Comparison of ENCODE assay signal across 11 cellular contexts in the genomic region with DNA sequence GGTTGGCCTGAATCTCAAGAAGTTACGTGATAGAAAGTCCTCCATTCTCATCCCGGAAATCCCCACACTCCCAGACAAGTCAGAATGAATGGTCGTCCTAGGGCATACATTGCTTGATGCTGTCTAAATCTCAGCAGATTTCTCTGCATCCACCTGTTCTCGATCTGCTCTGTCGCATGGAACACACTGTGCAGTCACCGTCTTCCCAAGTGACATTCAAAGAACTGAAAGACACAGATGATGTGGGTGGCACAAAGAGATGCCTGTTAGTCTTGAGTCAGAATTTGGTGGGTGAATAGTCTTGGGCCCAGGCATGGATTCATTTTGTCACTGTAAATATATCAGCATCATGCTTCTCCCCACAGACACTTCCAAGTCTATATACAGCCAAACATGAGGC. TPM values are rescaled to one million over a fixed set of nuclear protein-coding genes. Genes with fewer than 3 reads are reported as not detected.
"Had no signal": no experiment of that assay in that cellular context is flagged by ENCODE, and none has a peak within 500 bp of the region (broad histone marks: within the 10 kb centered on the region; RNA-seq: fewer than 3 reads in every experiment).

No MANE protein-coding gene starts in this region.

- H2AFZ ChIP-seq: GM23248, GM23338 had no signal

- H3K9me3 ChIP-seq: HAP-1 had no signal

- H3K4me3 Mint-ChIP-seq: GM23338, H9, HFFc6 had no signal

- FAIRE-seq: H54 had no signal

- DNase-seq: GM23248, GOT3, H7, H9, HCEC 1CT, HFFc6 had no signal

- H3K4me1 ChIP-seq: HAP-1 had no signal

- H3K4me1 Mint-ChIP-seq: GM23338 had no signal

- H3K9ac ChIP-seq: GM23248 had no signal

- H3K4me3 ChIP-seq: GM23248, GM23338, HAP-1 had no signal

- H3K36me3 ChIP-seq: HAP-1 had no signal

- H3K9me3 Mint-ChIP-seq: GM23338, H9, HFFc6 had no signal

- H3K27ac ChIP-seq: GM23248 had no signal

- ATAC-seq: GM23338, HCT116 had no signal

- H3K27ac Mint-ChIP-seq: GM23338, H9, HFFc6 had no signal

- H3K4me2 ChIP-seq: GM23338 had no signal

RNA-seq across cellular contexts. Expression of a gene that starts 0.5 kb away (rescaled TPM):
- total RNA-seq: GM23248, GM23338, H4, H7, H9, HFFc6 had no signal
- polyA plus RNA-seq: GM23248, GM23338 had no signal

RNA-seq across cellular contexts. Expression of a gene that starts 5.3 kb away (rescaled TPM):
- total RNA-seq: GM23248, GM23338, H4, H7, H9, HFFc6 had no signal
- polyA plus RNA-seq: GM23248, GM23338 had no signal

RNA-seq across cellular contexts. Expression of a gene that starts 6.1 kb away (rescaled TPM):
- total RNA-seq: GM23248, GM23338, H4, H7, H9, HFFc6 had no signal
- polyA plus RNA-seq: GM23248, GM23338 had no signal

RNA-seq across cellular contexts. Expression of a gene that starts 17.8 kb away (rescaled TPM):
- total RNA-seq: GM23248, GM23338, H4, H7, H9, HFFc6 had no signal
- polyA plus RNA-seq: GM23248, GM23338 had no signal

RNA-seq across cellular contexts. Expression of a gene that starts 23.5 kb away (rescaled TPM):
- total RNA-seq: GM23248, GM23338, H4, H7, H9, HFFc6 had no signal
- polyA plus RNA-seq: GM23248, GM23338 had no signal
